Comparison of ENCODE assay signal across 1 cellular context in genomic region chr19:5369962-5370367, GRCh38.
TF ChIP-seq lines count a peak whose summit lies in the region.

No MANE protein-coding gene starts in this region.

TF ChIP-seq in HEK293, 187 proteins besides CTCF, POLR2A, EP300 and RAD21 (continued from another document):
- TF ChIP-seq ZNF18 (tag by site-specific recombination; IDR thresholded peaks at IDR 0.05): no peak
- 0 out of 2 replicates have a peak, but pooled peaks have one; percentile 34 for TF ChIP-seq SP7 (tag by site-specific recombination; IDR thresholded peaks at IDR 0.05)
- TF ChIP-seq GLIS2 (tag by site-specific recombination; IDR thresholded peaks at IDR 0.05): peak; percentile 42; the same call in 1 of the 2 replicates
- no peak for TF ChIP-seq SCRT1 (tag by site-specific recombination; IDR thresholded peaks at IDR 0.05; ENCODE audit: borderline replicate concordance)
- no peak for TF ChIP-seq ZNF791 (tag by site-specific recombination; IDR thresholded peaks at IDR 0.05)
- TF ChIP-seq ZIC2 (tag by site-specific recombination; IDR thresholded peaks at IDR 0.05): no peak
- TF ChIP-seq BCL11A (tag by site-specific recombination; IDR thresholded peaks at IDR 0.05; ENCODE audit: low read depth): no peak
- no peak for TF ChIP-seq YY2 (tag by site-specific recombination; IDR thresholded peaks at IDR 0.05)
- no peak for TF ChIP-seq ZNF785 (tag by site-specific recombination; IDR thresholded peaks at IDR 0.05)
- TF ChIP-seq ZSCAN4 (tag by site-specific recombination; IDR thresholded peaks at IDR 0.05): no peak
- TF ChIP-seq ZFP37 (tag by site-specific recombination; IDR thresholded peaks at IDR 0.05): no peak
- TF ChIP-seq, protein P1, sequence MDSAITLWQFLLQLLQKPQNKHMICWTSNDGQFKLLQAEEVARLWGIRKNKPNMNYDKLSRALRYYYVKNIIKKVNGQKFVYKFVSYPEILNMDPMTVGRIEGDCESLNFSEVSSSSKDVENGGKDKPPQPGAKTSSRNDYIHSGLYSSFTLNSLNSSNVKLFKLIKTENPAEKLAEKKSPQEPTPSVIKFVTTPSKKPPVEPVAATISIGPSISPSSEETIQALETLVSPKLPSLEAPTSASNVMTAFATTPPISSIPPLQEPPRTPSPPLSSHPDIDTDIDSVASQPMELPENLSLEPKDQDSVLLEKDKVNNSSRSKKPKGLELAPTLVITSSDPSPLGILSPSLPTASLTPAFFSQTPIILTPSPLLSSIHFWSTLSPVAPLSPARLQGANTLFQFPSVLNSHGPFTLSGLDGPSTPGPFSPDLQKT (IDR thresholded peaks at IDR 0.05; ENCODE audit: borderline replicate concordance, low read depth, low read length): no peak
- no peak for TF ChIP-seq ZNF555 (tag by site-specific recombination; conservative IDR thresholded peaks at IDR 0.05)
- TF ChIP-seq ZNF747 (tag by site-specific recombination; IDR thresholded peaks at IDR 0.05): no peak
- TF ChIP-seq ZNF677 (tag by site-specific recombination; IDR thresholded peaks at IDR 0.05): no peak
